Comparison of ENCODE assay signal across 1 cellular context in the genomic region with DNA sequence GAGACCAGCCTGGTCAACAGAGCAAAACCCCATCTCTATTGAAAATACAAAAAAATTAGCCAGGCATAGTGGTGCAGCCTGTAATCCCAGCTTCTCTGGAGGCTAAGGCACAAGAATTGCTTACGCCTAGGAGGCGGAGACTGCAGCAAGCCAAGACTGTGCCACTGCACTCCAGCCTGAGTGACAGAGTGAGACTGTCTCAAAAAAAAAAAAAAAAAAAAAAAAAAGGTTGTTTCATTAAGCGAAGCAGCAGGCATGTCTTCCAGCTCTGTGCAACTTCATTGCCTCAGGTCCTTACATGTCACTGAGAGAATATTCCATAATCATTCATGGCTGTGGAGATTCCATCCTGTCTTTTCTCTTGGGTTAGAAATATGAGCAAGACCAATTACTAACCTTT.
TF ChIP-seq lines count a peak whose summit lies in the region.

No MANE protein-coding gene starts in this region.

TF ChIP-seq in SK-N-SH, 30 proteins besides CTCF, POLR2A, EP300 and RAD21 (continued from another document):
- TF ChIP-seq, protein P1, sequence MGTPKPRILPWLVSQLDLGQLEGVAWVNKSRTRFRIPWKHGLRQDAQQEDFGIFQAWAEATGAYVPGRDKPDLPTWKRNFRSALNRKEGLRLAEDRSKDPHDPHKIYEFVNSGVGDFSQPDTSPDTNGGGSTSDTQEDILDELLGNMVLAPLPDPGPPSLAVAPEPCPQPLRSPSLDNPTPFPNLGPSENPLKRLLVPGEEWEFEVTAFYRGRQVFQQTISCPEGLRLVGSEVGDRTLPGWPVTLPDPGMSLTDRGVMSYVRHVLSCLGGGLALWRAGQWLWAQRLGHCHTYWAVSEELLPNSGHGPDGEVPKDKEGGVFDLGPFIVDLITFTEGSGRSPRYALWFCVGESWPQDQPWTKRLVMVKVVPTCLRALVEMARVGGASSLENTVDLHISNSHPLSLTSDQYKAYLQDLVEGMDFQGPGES (IDR thresholded peaks at IDR 0.05; ENCODE audit: low read depth, low read length): no peak
- TF ChIP-seq, protein P2, sequence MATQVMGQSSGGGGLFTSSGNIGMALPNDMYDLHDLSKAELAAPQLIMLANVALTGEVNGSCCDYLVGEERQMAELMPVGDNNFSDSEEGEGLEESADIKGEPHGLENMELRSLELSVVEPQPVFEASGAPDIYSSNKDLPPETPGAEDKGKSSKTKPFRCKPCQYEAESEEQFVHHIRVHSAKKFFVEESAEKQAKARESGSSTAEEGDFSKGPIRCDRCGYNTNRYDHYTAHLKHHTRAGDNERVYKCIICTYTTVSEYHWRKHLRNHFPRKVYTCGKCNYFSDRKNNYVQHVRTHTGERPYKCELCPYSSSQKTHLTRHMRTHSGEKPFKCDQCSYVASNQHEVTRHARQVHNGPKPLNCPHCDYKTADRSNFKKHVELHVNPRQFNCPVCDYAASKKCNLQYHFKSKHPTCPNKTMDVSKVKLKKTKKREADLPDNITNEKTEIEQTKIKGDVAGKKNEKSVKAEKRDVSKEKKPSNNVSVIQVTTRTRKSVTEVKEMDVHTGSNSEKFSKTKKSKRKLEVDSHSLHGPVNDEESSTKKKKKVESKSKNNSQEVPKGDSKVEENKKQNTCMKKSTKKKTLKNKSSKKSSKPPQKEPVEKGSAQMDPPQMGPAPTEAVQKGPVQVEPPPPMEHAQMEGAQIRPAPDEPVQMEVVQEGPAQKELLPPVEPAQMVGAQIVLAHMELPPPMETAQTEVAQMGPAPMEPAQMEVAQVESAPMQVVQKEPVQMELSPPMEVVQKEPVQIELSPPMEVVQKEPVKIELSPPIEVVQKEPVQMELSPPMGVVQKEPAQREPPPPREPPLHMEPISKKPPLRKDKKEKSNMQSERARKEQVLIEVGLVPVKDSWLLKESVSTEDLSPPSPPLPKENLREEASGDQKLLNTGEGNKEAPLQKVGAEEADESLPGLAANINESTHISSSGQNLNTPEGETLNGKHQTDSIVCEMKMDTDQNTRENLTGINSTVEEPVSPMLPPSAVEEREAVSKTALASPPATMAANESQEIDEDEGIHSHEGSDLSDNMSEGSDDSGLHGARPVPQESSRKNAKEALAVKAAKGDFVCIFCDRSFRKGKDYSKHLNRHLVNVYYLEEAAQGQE (IDR thresholded peaks at IDR 0.05; ENCODE audit: low read depth, low read length): no peak
- TF ChIP-seq SMC3 (IDR thresholded peaks at IDR 0.05; ENCODE audit: low read depth, low read length) (no peak), NFIC (IDR thresholded peaks at IDR 0.05; ENCODE audit: borderline replicate concordance) (no peak), YY1 (IDR thresholded peaks at IDR 0.05; ENCODE audit: low read depth) (no peak), FOXJ3 (CRISPR knock-in tag; IDR thresholded peaks at IDR 0.05) (no peak), TEAD4 (IDR thresholded peaks at IDR 0.05; ENCODE audit: borderline replicate concordance, insufficient read depth) (no peak), GABPA (IDR thresholded peaks at IDR 0.05; ENCODE audit: low read depth) (no peak), NRF1 (IDR thresholded peaks at IDR 0.05; ENCODE audit: low read depth, low read length) (no peak), FOXM1 (IDR thresholded peaks at IDR 0.05; ENCODE audit: low read depth) (no peak), EZH2phosphoT487 (IDR thresholded peaks at IDR 0.05; ENCODE audit: borderline replicate concordance, low read depth) (no peak), CHD2 (IDR thresholded peaks at IDR 0.05; ENCODE audit: low read length, partially characterized antibody) (no peak), POLR2AphosphoS5 (IDR thresholded peaks at IDR 0.05; ENCODE audit: low read depth, low read length) (no peak), JUND (IDR thresholded peaks at IDR 0.05) (no peak), MXI1 (IDR thresholded peaks at IDR 0.05; ENCODE audit: low read depth, low read length) (no peak)
- TF ChIP-seq, protein P3, sequence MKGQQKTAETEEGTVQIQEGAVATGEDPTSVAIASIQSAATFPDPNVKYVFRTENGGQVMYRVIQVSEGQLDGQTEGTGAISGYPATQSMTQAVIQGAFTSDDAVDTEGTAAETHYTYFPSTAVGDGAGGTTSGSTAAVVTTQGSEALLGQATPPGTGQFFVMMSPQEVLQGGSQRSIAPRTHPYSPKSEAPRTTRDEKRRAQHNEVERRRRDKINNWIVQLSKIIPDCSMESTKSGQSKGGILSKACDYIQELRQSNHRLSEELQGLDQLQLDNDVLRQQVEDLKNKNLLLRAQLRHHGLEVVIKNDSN (IDR thresholded peaks at IDR 0.05; ENCODE audit: borderline replicate concordance, low read depth): no peak
